8 cellular contexts compared by ENCODE assay signal in genomic region chr9:100098887-100099721, GRCh38. TPM values are rescaled to one million over a fixed set of nuclear protein-coding genes. Genes with fewer than 3 reads are reported as not detected.
A peak's percentile ranks its signal among the peaks of the same experiment; 100 is the strongest.
DNase-seq lines count a peak whose midpoint lies in the region; ATAC-seq, FAIRE-seq and TF ChIP-seq lines count a peak whose summit lies in the region.

Gene ERP44 (minus strand): TSS chr9:100099000. CDS start chr9:100098840, 160 bp downstream.
Gene INVS (plus strand): TSS chr9:100099243. CDS start chr9:100104522, 5,279 bp downstream.

- H3K36me3 ChIP-seq in HUES64 (ENCODE audit: insufficient read depth, low read length), result 0 out of 2 replicates have a peak, but pooled peaks cover 4% of the 10 kb centered on the region
- H3K36me3 ChIP-seq in OCI-LY1 (ENCODE audit: insufficient read depth, low read length), result peaks cover 10% of the 10 kb centered on the region; the same call in 1 of the 2 replicates
- H3K36me3 ChIP-seq in mesodermal cell (ENCODE audit: control insufficient read depth, insufficient read depth, low read length), result peaks cover 5% of the 10 kb centered on the region

- H3K36me3 Mint-ChIP-seq in Calu3 (ENCODE audit: insufficient read depth, unreplicated experiment), result peaks cover 24% of the 10 kb centered on the region

- no peaks in the 10 kb centered on the region for H3F3A ChIP-seq in OCI-LY1 (ENCODE audit: insufficient read depth, low read length)

- H4K20me1 ChIP-seq in OCI-LY1 (ENCODE audit: insufficient read depth, low read length), result no peaks in the 10 kb centered on the region; the same call in 1 of the 2 replicates

- no peaks in the 10 kb centered on the region for H3K9me3 ChIP-seq in HUES64 (ENCODE audit: insufficient read depth, low read depth, low read length)
- H3K9me3 ChIP-seq in OCI-LY1 (ENCODE audit: low read length), result no peaks in the 10 kb centered on the region
- H3K9me3 ChIP-seq in mesodermal cell (ENCODE audit: control insufficient read depth, low read length), result no peaks in the 10 kb centered on the region

- peak; percentile 97 for ATAC-seq in GM21447 (IDR thresholded peaks at IDR 0.05; ENCODE audit: unreplicated experiment)

- peak within 1 kb of the TSS; percentile 94 for H3K27ac Mint-ChIP-seq in Calu3 (ENCODE audit: unreplicated experiment)

- no peaks in the 10 kb centered on the region for H3K27me3 Mint-ChIP-seq in Calu3 (ENCODE audit: unreplicated experiment)

- no peak for TF ChIP-seq CTCF in Calu3 (IDR thresholded peaks at IDR 0.05; ENCODE audit: unreplicated experiment)
- no peak for TF ChIP-seq CTCF in OCI-LY1 (IDR thresholded peaks at IDR 0.05; ENCODE audit: low read length)

- H3K4me2 ChIP-seq in OCI-LY1 (ENCODE audit: low read length), result peak within 1 kb of the TSS; percentile 93

- FAIRE-seq in endometrium (lab: Jason Lieb, UNC), result peak; percentile 92

- peak within 1 kb of the TSS; percentile 42 for H2AFZ ChIP-seq in OCI-LY1 (ENCODE audit: low read length)

- intact Hi-C loops in Calu3 (cut with micrococcal nuclease; ENCODE audit: unreplicated experiment), result loop anchor here (5.0 kb wide), 1 partner anchor 72 kb away; no protein-coding TSS in a partner anchor

- BruUV-seq in Calu3 (replicated peaks; lab: Mats Ljungman, UMichigan), result no TSS peak

- H3K27me3 ChIP-seq in HUES64 (ENCODE audit: insufficient read depth, low read length) (no peaks in the 10 kb centered on the region), OCI-LY1 (ENCODE audit: insufficient read depth, low read length) (no peaks in the 10 kb centered on the region)

- H3K4me3 ChIP-seq in HUES64 (ENCODE audit: low read length) (peak within 1 kb of the TSS; percentile 86), OCI-LY1 (ENCODE audit: low read depth, low read length, poor library complexity, severe bottlenecking) (peak within 1 kb of the TSS; percentile 96), mesodermal cell (ENCODE audit: extremely low read depth, insufficient read depth, low read length, poor library complexity, severe bottlenecking) (peak within 1 kb of the TSS; percentile 75)

- peak; percentile 95 for DNase-seq in Calu3
- DNase-seq in activated CD8-positive, alpha-beta memory T cell treated with anti-CD3 and anti-CD28 coated beads, Interleukin-2, amount 50 U/mL, for 4 hours, result peak; percentile 95
- DNase-seq in stimulated activated CD8-positive, alpha-beta memory T cell treated with anti-CD3 and anti-CD28 coated beads, Interleukin-15, amount 100 ng/mL, for 4 hours (ENCODE audit: low read depth in 2 of 2), result peak; percentile 91 to 98

- CTCF ChIA-PET in Calu3 (lab: Charles Lee), result no interaction called here

- H3K27ac ChIP-seq in HUES64 (ENCODE audit: low read depth, low read length) (peak within 1 kb of the TSS; percentile 19), OCI-LY1 (ENCODE audit: low read depth, low read length, poor library complexity, severe bottlenecking) (peak within 1 kb of the TSS; percentile 10), mesodermal cell (ENCODE audit: low read depth, low read length, severe bottlenecking) (peak within 1 kb of the TSS; percentile 71)

- H3K4me1 Mint-ChIP-seq in Calu3 (ENCODE audit: low read depth, unreplicated experiment), result peaks cover 11% of the 10 kb centered on the region

- no peaks in the 10 kb centered on the region for H3K9me3 Mint-ChIP-seq in Calu3 (ENCODE audit: low read depth, unreplicated experiment)

- H3K9ac ChIP-seq in HUES64 (ENCODE audit: low read depth, low read length) (peak within 1 kb of the TSS; percentile 78), OCI-LY1 (ENCODE audit: low read length) (peak within 1 kb of the TSS; percentile 91)

- peaks cover 50% of the 10 kb centered on the region for H3K79me2 ChIP-seq in OCI-LY1 (ENCODE audit: insufficient read depth, low read length)

- 1% methylated on average over 53 of the region's 54 CpGs for WGBS in HUES64
- 0 to 1% methylated on average over 50 to 51 of the region's 54 CpGs for WGBS in mesodermal cell (ENCODE audit: insufficient coverage in 2 of 2), 2 experiments

- H3K9me2 ChIP-seq in OCI-LY1 (ENCODE audit: low read depth, low read length), result no peaks in the 10 kb centered on the region

- H3K4me1 ChIP-seq in HUES64 (ENCODE audit: insufficient read depth, low read length) (peaks cover 13% of the 10 kb centered on the region; the same call in 1 of the 2 replicates), OCI-LY1 (ENCODE audit: insufficient read depth, low read length, severe bottlenecking) (peaks cover 45% of the 10 kb centered on the region), mesodermal cell (ENCODE audit: control insufficient read depth, insufficient read depth, low read length, poor library complexity, severe bottlenecking) (peaks cover 3% of the 10 kb centered on the region)

- peak within 1 kb of the TSS; percentile 98 for H3K4me3 Mint-ChIP-seq in Calu3 (ENCODE audit: low read depth, unreplicated experiment)

RNA-seq across cellular contexts. Expression of gene ERP44, which starts in this region (rescaled TPM):
- 12.3 and 13.2 TPM in 2 replicates for total RNA-seq in Calu3 (2022)
- 14.2 TPM for polyA plus RNA-seq in HUES64 (2013, experiment 1 of 2)
- 16.5 TPM for polyA plus RNA-seq in HUES64 (2013, experiment 2 of 2)
- 34.5 TPM for polyA plus RNA-seq in mesodermal cell (2013, experiment 1 of 2)
- polyA plus RNA-seq in mesodermal cell (2013, experiment 2 of 2), result 37.5 TPM

RNA-seq across cellular contexts. Expression of gene INVS, which starts in this region (rescaled TPM):
- total RNA-seq in Calu3 (2022), result 12.4 and 14.2 TPM in 2 replicates
- polyA plus RNA-seq in HUES64 (2013, experiment 1 of 2), result 5.9 TPM
- polyA plus RNA-seq in HUES64 (2013, experiment 2 of 2), result 7.4 TPM
- polyA plus RNA-seq in mesodermal cell (2013, experiment 1 of 2), result 11.5 TPM
- 13.3 TPM for polyA plus RNA-seq in mesodermal cell (2013, experiment 2 of 2)

Comparison
In these comparisons a context has a peak if more than half of its experiments do, and no peak if none do; other contexts are left out.
1. Peak in every context shown above with its lines: DNase-seq, ATAC-seq, H3K4me3 ChIP-seq and H3K27ac ChIP-seq.
2. H3K27ac ChIP-seq: peak in every context shown above with its lines; median percentile 71 in mesodermal cell; 19 in HUES64; 10 in OCI-LY1.